In the genomic region with DNA sequence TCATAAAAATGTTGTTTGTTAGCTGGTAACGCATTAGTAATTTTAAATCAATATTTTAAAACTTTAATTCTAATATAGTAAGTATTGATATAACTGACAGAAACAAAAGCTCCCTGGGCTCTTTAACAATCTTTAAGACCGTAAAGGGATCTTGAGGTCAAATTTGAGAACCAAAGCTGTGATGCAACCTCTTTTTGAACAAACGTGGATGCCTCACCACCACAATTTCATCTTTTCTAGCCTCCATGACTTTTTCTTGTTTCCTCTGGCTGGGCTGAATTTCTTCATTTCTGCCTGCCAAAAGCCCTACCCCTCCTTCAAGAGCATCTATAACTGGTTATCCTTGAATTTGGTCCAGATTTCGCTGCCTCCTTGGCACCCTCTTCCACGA, we compare ENCODE assay signal across 8 cellular contexts. TPM values are rescaled to one million over a fixed set of nuclear protein-coding genes. Genes with fewer than 3 reads are reported as not detected.
DNase-seq lines count a peak whose midpoint lies in the region; ATAC-seq and TF ChIP-seq lines count a peak whose summit lies in the region.

No MANE protein-coding gene starts in this region.

- H3K9me3 Mint-ChIP-seq in T-cell: no peaks in the 10 kb centered on the region

- TSS peak; percentile 49 for BruUV-seq in HCT116 (replicated peaks; lab: Mats Ljungman, UMichigan)

- H3K27ac ChIP-seq in HCT116 (ENCODE audit: low read depth, low read length) (no peak overlapping the region; the same call in 1 of the 2 replicates), skin epidermis (peak overlapping the region; percentile 50 to 95 (median 90))

- POLR2A ChIA-PET in HCT116 (lab: Charles Lee): no interaction called here
- POLR2A ChIA-PET in T-cell (lab: Charles Lee): interaction anchor here in 1 of 2 donors (0.6 to 0.7 kb wide), 2 partner anchors 17 to 32 kb away, joined by 3 read pairs; no protein-coding TSS in a partner anchor

- intact Hi-C loops in HCT116 (cut with micrococcal nuclease): no loop called here

- H3K9ac ChIP-seq in HCT116 (ENCODE audit: low read length): no peak overlapping the region

- H2AFZ ChIP-seq in HCT116 (ENCODE audit: low read depth, low read length, poor library complexity, severe bottlenecking): no peak overlapping the region

- peak overlapping the region; percentile 77 to 82 (median 81) for H3K4me3 Mint-ChIP-seq in T-cell

- no peaks in the 10 kb centered on the region for H3K9me2 ChIP-seq in HCT116 (ENCODE audit: insufficient read depth)

- H3K27ac Mint-ChIP-seq in T-cell: peak overlapping the region; percentile 75 to 93

- ATAC-seq in HCT116 (no peak), T-cell (replicated peaks in 1 of 4) (no peak), HG03565 (IDR thresholded peaks at IDR 0.05; ENCODE audit: unreplicated experiment) (no peak), HG03108 (IDR thresholded peaks at IDR 0.05; ENCODE audit: unreplicated experiment) (no peak)

- no peak for TF ChIP-seq POLR2A in HCT116 (IDR thresholded peaks at IDR 0.05; ENCODE audit: borderline replicate concordance, extremely low read depth, insufficient read depth, insufficient read length)

- peaks cover 28% of the 10 kb centered on the region for H3K36me3 Mint-ChIP-seq in T-cell

- no peaks in the 10 kb centered on the region for H3K27me3 ChIP-seq in HCT116 (ENCODE audit: insufficient read depth, low read length)

- TF ChIP-seq RAD21 in HCT116 (IDR thresholded peaks at IDR 0.05; ENCODE audit: low read depth): no peak

- H3K36me3 ChIP-seq in HCT116 (ENCODE audit: control insufficient read depth in 1 of 2, insufficient read depth in 2 of 2, low read length in 2 of 2): no peaks in the 10 kb centered on the region

- no peaks in the 10 kb centered on the region for H3K27me3 Mint-ChIP-seq in T-cell

- peak overlapping the region; percentile 72; the same call in 1 of the 2 replicates for H3K4me2 ChIP-seq in HCT116 (ENCODE audit: low read length)

- peaks cover 48 to 54% (median 54%) of the 10 kb centered on the region in 3 donors for H3K4me1 Mint-ChIP-seq in T-cell

- no peaks in the 10 kb centered on the region for H3K79me2 ChIP-seq in HCT116 (ENCODE audit: insufficient read depth, low read length)

- TF ChIP-seq CTCF in HCT116 (IDR thresholded peaks at IDR 0.05 in 2 of 3, conservative IDR thresholded peaks at IDR 0.05 in 1 of 3; ENCODE audit: borderline replicate concordance in 1 of 3, insufficient read depth in 1 of 3, low read depth in 2 of 3, low read length in 2 of 3): no peak
- TF ChIP-seq CTCF in foreskin fibroblast (IDR thresholded peaks at IDR 0.05; ENCODE audit: low read depth, low read length): no peak

- no peak for DNase-seq in HCT116 (ENCODE audit: low read depth, low spot score)
- DNase-seq in T-cell: no peak
- no peak for DNase-seq in foreskin fibroblast
- DNase-seq in retina: no peak
- DNase-seq in NCI-H748 (lab: John Stamatoyannopoulos, UW; ENCODE audit: unreplicated experiment): no peak

- no peaks in the 10 kb centered on the region for H3K9me3 ChIP-seq in HCT116 (ENCODE audit: control insufficient read depth in 1 of 2, insufficient read depth in 1 of 2, low read depth in 1 of 2, low read length in 2 of 2)

- RAD21 ChIA-PET in HCT116 (lab: Charles Lee; ENCODE audit: low non-redundant PET in 1 of 2, low total read pairs in 2 of 2, uncharacterized antibody in 2 of 2, unreplicated experiment in 2 of 2): no interaction called here

- H3K4me1 ChIP-seq in HCT116 (ENCODE audit: control insufficient read depth in 1 of 2, insufficient read depth in 2 of 2, low read length in 2 of 2): peaks cover 2 to 16% of the 10 kb centered on the region in 2 experiments; a peak in 3 of 4 replicates

- CTCF ChIA-PET in HCT116 (lab: Charles Lee) (no interaction called here), T-cell (lab: Charles Lee) (interaction anchor here in 1 of 2 donors (0.6 to 1.0 kb wide), 2 partner anchors 42 to 404 kb away, joined by 3 read pairs; a partner anchor contains a TSS)

- H3K4me3 ChIP-seq in HCT116 (replicated peaks in 1 of 2; ENCODE audit: low read depth in 1 of 2, low read length in 2 of 2): no peak overlapping the region
- H3K4me3 ChIP-seq in foreskin fibroblast (ENCODE audit: low read depth in 1 of 2, low read length in 2 of 2): peak overlapping the region; percentile 59 to 73
- peak overlapping the region; percentile 39 to 66 (median 49) for H3K4me3 ChIP-seq in skin epidermis

- H4K20me1 ChIP-seq in HCT116 (ENCODE audit: insufficient read depth): no peaks in the 10 kb centered on the region

TF ChIP-seq in HCT116, 20 proteins besides CTCF, POLR2A, EP300 and RAD21:
- no peak for TF ChIP-seq FOSL1 (IDR thresholded peaks at IDR 0.05; ENCODE audit: low read depth)
- TF ChIP-seq CBX3 (IDR thresholded peaks at IDR 0.05; ENCODE audit: low read depth): no peak
- TF ChIP-seq EZH2 (IDR thresholded peaks at IDR 0.05): no peak
- TF ChIP-seq SIN3A (IDR thresholded peaks at IDR 0.05; ENCODE audit: low read depth): no peak
- TF ChIP-seq EZH2phosphoT487 (IDR thresholded peaks at IDR 0.05; ENCODE audit: borderline replicate concordance): no peak
- no peak for TF ChIP-seq TCF7L2 (IDR thresholded peaks at IDR 0.05; ENCODE audit: borderline replicate concordance, extremely low read depth, insufficient read depth, insufficient read length)
- TF ChIP-seq, protein P1, sequence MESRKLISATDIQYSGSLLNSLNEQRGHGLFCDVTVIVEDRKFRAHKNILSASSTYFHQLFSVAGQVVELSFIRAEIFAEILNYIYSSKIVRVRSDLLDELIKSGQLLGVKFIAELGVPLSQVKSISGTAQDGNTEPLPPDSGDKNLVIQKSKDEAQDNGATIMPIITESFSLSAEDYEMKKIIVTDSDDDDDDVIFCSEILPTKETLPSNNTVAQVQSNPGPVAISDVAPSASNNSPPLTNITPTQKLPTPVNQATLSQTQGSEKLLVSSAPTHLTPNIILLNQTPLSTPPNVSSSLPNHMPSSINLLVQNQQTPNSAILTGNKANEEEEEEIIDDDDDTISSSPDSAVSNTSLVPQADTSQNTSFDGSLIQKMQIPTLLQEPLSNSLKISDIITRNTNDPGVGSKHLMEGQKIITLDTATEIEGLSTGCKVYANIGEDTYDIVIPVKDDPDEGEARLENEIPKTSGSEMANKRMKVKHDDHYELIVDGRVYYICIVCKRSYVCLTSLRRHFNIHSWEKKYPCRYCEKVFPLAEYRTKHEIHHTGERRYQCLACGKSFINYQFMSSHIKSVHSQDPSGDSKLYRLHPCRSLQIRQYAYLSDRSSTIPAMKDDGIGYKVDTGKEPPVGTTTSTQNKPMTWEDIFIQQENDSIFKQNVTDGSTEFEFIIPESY (IDR thresholded peaks at IDR 0.05; ENCODE audit: extremely low read depth, insufficient replicate concordance, low read length): no peak
- no peak for TF ChIP-seq ELF1 (IDR thresholded peaks at IDR 0.05; ENCODE audit: borderline replicate concordance, low read depth)
- no peak for TF ChIP-seq JUND (IDR thresholded peaks at IDR 0.05)
- TF ChIP-seq EGR1 (IDR thresholded peaks at IDR 0.05; ENCODE audit: low read depth): no peak

RNA-seq across cellular contexts. Expression of a gene that starts 0.6 kb away (rescaled TPM):
- 25.6 TPM for total RNA-seq in HCT116 (2021; ENCODE audit: unreplicated experiment)
- polyA plus RNA-seq in HCT116 (2012): 19.2 and 20.2 TPM in 2 replicates
- total RNA-seq in T-cell: 10 to 100 TPM; 41.0 to 51.9 (median 47.6) TPM

Comparison
In these comparisons a context has a peak if more than half of its experiments do, and no peak if none do; other contexts are left out.
1. H3K4me3 ChIP-seq: peak in foreskin fibroblast (2 of 2) and skin epidermis (7 of 7); none in HCT116 (0 of 2).